In genomic region chr2:27799646-27800010, GRCh38 we compare ENCODE assay signal across 1 cellular context.
TF ChIP-seq lines count a peak whose summit lies in the region.

No MANE protein-coding gene starts in this region.

TF ChIP-seq in HCT116, 20 proteins besides CTCF, POLR2A, EP300 and RAD21 (continued from another document):
- TF ChIP-seq, protein P1, sequence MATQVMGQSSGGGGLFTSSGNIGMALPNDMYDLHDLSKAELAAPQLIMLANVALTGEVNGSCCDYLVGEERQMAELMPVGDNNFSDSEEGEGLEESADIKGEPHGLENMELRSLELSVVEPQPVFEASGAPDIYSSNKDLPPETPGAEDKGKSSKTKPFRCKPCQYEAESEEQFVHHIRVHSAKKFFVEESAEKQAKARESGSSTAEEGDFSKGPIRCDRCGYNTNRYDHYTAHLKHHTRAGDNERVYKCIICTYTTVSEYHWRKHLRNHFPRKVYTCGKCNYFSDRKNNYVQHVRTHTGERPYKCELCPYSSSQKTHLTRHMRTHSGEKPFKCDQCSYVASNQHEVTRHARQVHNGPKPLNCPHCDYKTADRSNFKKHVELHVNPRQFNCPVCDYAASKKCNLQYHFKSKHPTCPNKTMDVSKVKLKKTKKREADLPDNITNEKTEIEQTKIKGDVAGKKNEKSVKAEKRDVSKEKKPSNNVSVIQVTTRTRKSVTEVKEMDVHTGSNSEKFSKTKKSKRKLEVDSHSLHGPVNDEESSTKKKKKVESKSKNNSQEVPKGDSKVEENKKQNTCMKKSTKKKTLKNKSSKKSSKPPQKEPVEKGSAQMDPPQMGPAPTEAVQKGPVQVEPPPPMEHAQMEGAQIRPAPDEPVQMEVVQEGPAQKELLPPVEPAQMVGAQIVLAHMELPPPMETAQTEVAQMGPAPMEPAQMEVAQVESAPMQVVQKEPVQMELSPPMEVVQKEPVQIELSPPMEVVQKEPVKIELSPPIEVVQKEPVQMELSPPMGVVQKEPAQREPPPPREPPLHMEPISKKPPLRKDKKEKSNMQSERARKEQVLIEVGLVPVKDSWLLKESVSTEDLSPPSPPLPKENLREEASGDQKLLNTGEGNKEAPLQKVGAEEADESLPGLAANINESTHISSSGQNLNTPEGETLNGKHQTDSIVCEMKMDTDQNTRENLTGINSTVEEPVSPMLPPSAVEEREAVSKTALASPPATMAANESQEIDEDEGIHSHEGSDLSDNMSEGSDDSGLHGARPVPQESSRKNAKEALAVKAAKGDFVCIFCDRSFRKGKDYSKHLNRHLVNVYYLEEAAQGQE (IDR thresholded peaks at IDR 0.05; ENCODE audit: low read depth), result no peak
- TF ChIP-seq EZH2 (IDR thresholded peaks at IDR 0.05) (no peak), SRF (IDR thresholded peaks at IDR 0.05; ENCODE audit: low read depth) (no peak)
- TF ChIP-seq, protein P2, sequence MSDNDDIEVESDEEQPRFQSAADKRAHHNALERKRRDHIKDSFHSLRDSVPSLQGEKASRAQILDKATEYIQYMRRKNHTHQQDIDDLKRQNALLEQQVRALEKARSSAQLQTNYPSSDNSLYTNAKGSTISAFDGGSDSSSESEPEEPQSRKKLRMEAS (IDR thresholded peaks at IDR 0.05), result no peak
- TF ChIP-seq, protein P3, sequence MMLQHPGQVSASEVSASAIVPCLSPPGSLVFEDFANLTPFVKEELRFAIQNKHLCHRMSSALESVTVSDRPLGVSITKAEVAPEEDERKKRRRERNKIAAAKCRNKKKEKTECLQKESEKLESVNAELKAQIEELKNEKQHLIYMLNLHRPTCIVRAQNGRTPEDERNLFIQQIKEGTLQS (IDR thresholded peaks at IDR 0.05), result no peak
